Comparison of ENCODE assay signal across 8 cellular contexts in the genomic region with DNA sequence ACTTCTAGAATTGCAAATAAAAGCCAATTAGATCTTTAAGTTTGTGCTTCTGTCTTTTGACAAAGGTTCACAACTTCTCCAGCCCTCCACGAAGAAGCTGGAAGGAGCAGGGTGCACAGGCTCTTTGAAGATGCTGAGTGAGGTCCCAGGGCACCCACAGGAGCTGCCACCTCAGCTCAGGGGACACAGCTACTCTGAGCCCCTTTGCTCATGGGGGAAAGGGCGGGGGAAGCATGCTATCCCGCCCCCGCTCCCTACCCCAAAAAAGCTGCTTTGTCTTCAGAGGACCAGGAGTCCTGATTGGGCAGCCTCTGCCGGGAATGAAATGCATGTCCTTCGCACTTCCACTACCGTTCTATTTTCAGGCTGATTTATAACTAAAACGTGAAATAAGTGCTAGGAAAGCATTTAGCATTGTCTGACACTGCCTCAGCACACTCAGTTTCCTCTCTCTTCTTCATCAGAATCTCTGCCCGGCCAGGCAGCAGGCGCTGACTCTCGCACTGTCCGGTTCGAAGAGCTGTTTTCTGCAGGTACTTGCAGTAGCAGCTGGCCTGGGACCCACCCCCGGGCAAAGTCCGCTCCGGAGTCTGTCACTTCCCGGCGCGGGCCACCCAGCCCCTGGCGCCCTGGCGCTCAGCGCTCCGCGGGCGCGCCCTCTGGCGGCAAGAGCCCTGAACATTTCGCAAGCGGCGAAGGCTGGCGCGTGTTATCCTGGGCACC. TPM values are rescaled to one million over a fixed set of nuclear protein-coding genes. Genes with fewer than 3 reads are reported as not detected.
DNase-seq lines count a peak whose midpoint lies in the region; ATAC-seq, FAIRE-seq and TF ChIP-seq lines count a peak whose summit lies in the region.

No MANE protein-coding gene starts in this region.

- no peak for TF ChIP-seq POLR2A in GM12891 (IDR thresholded peaks at IDR 0.05; ENCODE audit: low read depth, low read length)

- peak; percentile 80 for DNase-seq in GM12891 (ENCODE audit: insufficient read length, low spot score)
- DNase-seq in NCI-H128 (lab: John Stamatoyannopoulos, UW; ENCODE audit: unreplicated experiment) = peak; percentile 28
- DNase-seq in T-helper 17 cell = peak; percentile 64 to 75 (median 75)
- DNase-seq in amygdala (lab: John Stamatoyannopoulos, UW) = peak in 47 of 56 donors; percentile 16 to 80 (median 47)
- DNase-seq in right cardiac atrium = peak; percentile 81 to 93 (median 93)
- peak; percentile 63 for DNase-seq in renal cortical epithelial cell (ENCODE audit: low read depth)

- peak; percentile 98 for ATAC-seq in HG02759 (IDR thresholded peaks at IDR 0.05; ENCODE audit: unreplicated experiment)
- ATAC-seq in T-helper 17 cell = peak; percentile 98
- ATAC-seq in right cardiac atrium = peak; percentile 92
- ATAC-seq in HG02970 (IDR thresholded peaks at IDR 0.05; ENCODE audit: low FRiP score, unreplicated experiment) = no peak

- intact Hi-C loops in right cardiac atrium (cut with DNase I) = loop anchor here in 1 of 4 donors (5.0 kb wide), 1 partner anchor 103 kb away; no protein-coding TSS in a partner anchor

- FAIRE-seq in GM12891 (lab: Jason Lieb, UNC) = peak; percentile 94

- H3K27ac ChIP-seq in right cardiac atrium (ENCODE audit: low read length) = no peak overlapping the region

- no peaks in the 10 kb centered on the region for H3K27me3 ChIP-seq in right cardiac atrium (ENCODE audit: control insufficient read depth, insufficient read depth)

- peaks cover 5% of the 10 kb centered on the region for H3K4me1 Mint-ChIP-seq in T-helper 17 cell

- H3K4me3 Mint-ChIP-seq in T-helper 17 cell = no peak overlapping the region

- no peaks in the 10 kb centered on the region for H3K36me3 Mint-ChIP-seq in T-helper 17 cell (ENCODE audit: low read depth)

- peak overlapping the region; percentile 86 for H3K27ac Mint-ChIP-seq in T-helper 17 cell

- no peaks in the 10 kb centered on the region for H3K9me3 ChIP-seq in T-helper 17 cell (ENCODE audit: control insufficient read depth, low read length, poor library complexity, severe bottlenecking)
- H3K9me3 ChIP-seq in right cardiac atrium (ENCODE audit: control insufficient read depth, low read length) = no peaks in the 10 kb centered on the region

- 8% methylated on average over 32 of the region's 32 CpGs for WGBS in right cardiac atrium

- peak overlapping the region; percentile 37 for H3K4me3 ChIP-seq in right cardiac atrium (ENCODE audit: low read length)

- H3K27me3 Mint-ChIP-seq in T-helper 17 cell = peaks cover 7% of the 10 kb centered on the region

- H3K4me1 ChIP-seq in right cardiac atrium (ENCODE audit: control insufficient read depth, insufficient read depth, low read length) = no peaks in the 10 kb centered on the region

TF ChIP-seq in GM12891, 5 proteins besides CTCF, POLR2A, EP300 and RAD21:
- no peak for TF ChIP-seq TAF1 (IDR thresholded peaks at IDR 0.05; ENCODE audit: low read depth, low read length)
- no peak for TF ChIP-seq PAX5 (IDR thresholded peaks at IDR 0.05; ENCODE audit: insufficient read depth, low read length, severe bottlenecking)
- TF ChIP-seq SPI1 (IDR thresholded peaks at IDR 0.05; ENCODE audit: low read depth, low read length) = no peak
- no peak for TF ChIP-seq POU2F2 (IDR thresholded peaks at IDR 0.05; ENCODE audit: low read depth, low read length)
- TF ChIP-seq POLR2AphosphoS5 (IDR thresholded peaks at IDR 0.05; ENCODE audit: low read depth, low read length) = no peak

RNA-seq across cellular contexts. Expression of gene KLHL25, which starts 45.5 kb away (rescaled TPM):
- polyA plus RNA-seq in GM12891 (2012; ENCODE audit: low read depth, missing spikeins) = 0.69 TPM
- total RNA-seq in T-helper 17 cell (10 to 100 TPM in 1 of 2 donors, 1 to 10 TPM in 1; 9.8 to 12.3 TPM), right cardiac atrium (1 to 10 TPM; 3.4 to 6.6 (median 5.3) TPM), renal cortical epithelial cell (6.2 and 7.1 TPM in 2 replicates)
- polyA plus RNA-seq in right cardiac atrium = 4.1 TPM

Comparison
In these comparisons a context has a peak if more than half of its experiments do, and no peak if none do; other contexts are left out.
1. DNase-seq: peak in every context shown above with its lines; median percentile 93 in right cardiac atrium; 80 in GM12891; 75 in T-helper 17 cell; 63 in renal cortical epithelial cell; 47 in amygdala; 28 in NCI-H128.